ENCODE assay signal across 14 cellular contexts in the genomic region with DNA sequence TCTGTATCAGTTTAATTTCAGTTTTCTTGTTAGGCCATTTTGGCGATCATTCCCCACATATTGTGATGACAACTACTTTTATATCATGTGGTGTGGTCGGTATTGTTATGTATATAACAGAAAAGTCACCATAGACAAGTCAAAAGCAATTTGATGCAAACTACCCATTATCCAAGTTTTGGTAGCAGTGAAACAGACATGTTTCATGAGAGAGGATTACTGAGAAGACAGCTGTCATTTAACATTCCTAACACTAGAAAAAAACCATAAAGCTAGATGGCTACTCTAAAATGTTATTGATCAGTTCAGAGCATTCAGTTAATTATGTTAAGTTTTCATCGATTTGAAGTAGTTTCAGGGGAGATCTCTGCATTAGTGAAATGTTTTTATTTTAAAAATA.
A peak's percentile ranks its signal among the peaks of the same experiment; 100 is the strongest.
DNase-seq lines count a peak whose midpoint lies in the region; ATAC-seq and TF ChIP-seq lines count a peak whose summit lies in the region.
"Had no signal": no experiment of that assay in that cellular context is flagged by ENCODE, and none has a peak within 500 bp of the region (broad histone marks: within the 10 kb centered on the region; RNA-seq: fewer than 3 reads in every experiment).

No MANE protein-coding gene starts in this region.

- H3K27me3 Mint-ChIP-seq in brain (no peaks in the 10 kb centered on the region), nephron (ENCODE audit: low read depth) (no peaks in the 10 kb centered on the region)
- no peaks in the 10 kb centered on the region for H3K27me3 Mint-ChIP-seq in activated CD4-positive, alpha-beta T cell treated with anti-CD3 and anti-CD28 coated beads for 36 hours
- H3K27me3 Mint-ChIP-seq: CD4-positive, CD25-positive, alpha-beta regulatory T cell had no signal

- peak overlapping the region; percentile 8 to 81 (median 72) for H3K27ac Mint-ChIP-seq in brain
- H3K27ac Mint-ChIP-seq in nephron = peak overlapping the region in 2 of 3 experiments; percentile 17 to 23
- no peak overlapping the region for H3K27ac Mint-ChIP-seq in activated CD4-positive, alpha-beta T cell treated with anti-CD3 and anti-CD28 coated beads for 36 hours
- H3K27ac Mint-ChIP-seq: CD4-positive, CD25-positive, alpha-beta regulatory T cell had no signal

- H3K9me3 Mint-ChIP-seq in brain (no peaks in the 10 kb centered on the region), nephron (no peaks in the 10 kb centered on the region)
- no peaks in the 10 kb centered on the region for H3K9me3 Mint-ChIP-seq in activated CD4-positive, alpha-beta T cell treated with anti-CD3 and anti-CD28 coated beads for 36 hours (ENCODE audit: low read depth)

- no peak for TF ChIP-seq CTCF in brain (conservative IDR thresholded peaks at IDR 0.05)
- no peak for TF ChIP-seq CTCF in nephron (IDR thresholded peaks at IDR 0.05; ENCODE audit: unreplicated experiment in 3 of 3)
- no peak for TF ChIP-seq CTCF in A673 (conservative IDR thresholded peaks at IDR 0.05; ENCODE audit: low read depth, low read length)

- H3K27ac ChIP-seq in A673 (ENCODE audit: low read depth, low read length, poor library complexity, severe bottlenecking) = no peak overlapping the region
- H3K27ac ChIP-seq: BLaER1 treated with 17β-estradiol and CSF1 and Interleukin-3, amounts not matched to agents 10 nM and 100 nM had no signal

- H3K9me3 ChIP-seq in A673 (ENCODE audit: low read depth, low read length, poor library complexity, severe bottlenecking) = no peaks in the 10 kb centered on the region
- H3K9me3 ChIP-seq: BLaER1 treated with 17β-estradiol and CSF1 and Interleukin-3, amounts not matched to agents 10 nM and 100 nM had no signal

- H3K4me1 Mint-ChIP-seq in brain (peaks cover 61% of the 10 kb centered on the region), nephron (peaks cover 46% of the 10 kb centered on the region)
- no peaks in the 10 kb centered on the region for H3K4me1 Mint-ChIP-seq in activated CD4-positive, alpha-beta T cell treated with anti-CD3 and anti-CD28 coated beads for 36 hours

- H3K4me1 ChIP-seq in A673 (ENCODE audit: insufficient read depth, low read length, poor library complexity, severe bottlenecking) = peaks cover 30% of the 10 kb centered on the region

- POLR2A ChIA-PET in activated CD4-positive, alpha-beta T cell treated with anti-CD3 and anti-CD28 coated beads for 36 hours (lab: Charles Lee) = interaction anchor here (0.6 kb wide), 1 partner anchor 537 kb away, joined by 7 read pairs; no protein-coding TSS in a partner anchor
- POLR2A ChIA-PET in A673 (lab: Charles Lee; ENCODE audit: low non-redundant PET) = no interaction called here

- no peaks in the 10 kb centered on the region for H3K36me3 ChIP-seq in A673 (ENCODE audit: insufficient read depth, low read length, poor library complexity, severe bottlenecking)
- H3K36me3 ChIP-seq: BLaER1 treated with 17β-estradiol and CSF1 and Interleukin-3, amounts not matched to agents 10 nM and 100 nM had no signal

- peak overlapping the region in 1 of 5 experiments; percentile 17 for H3K4me3 Mint-ChIP-seq in brain
- H3K4me3 Mint-ChIP-seq in nephron = no peak overlapping the region
- no peak overlapping the region for H3K4me3 Mint-ChIP-seq in activated CD4-positive, alpha-beta T cell treated with anti-CD3 and anti-CD28 coated beads for 36 hours
- H3K4me3 Mint-ChIP-seq: CD4-positive, CD25-positive, alpha-beta regulatory T cell had no signal

- no peaks in the 10 kb centered on the region for H3K27me3 ChIP-seq in A673 (replicated peaks; ENCODE audit: insufficient read depth, low read depth, low read length, poor library complexity)
- H3K27me3 ChIP-seq: BLaER1 treated with 17β-estradiol and CSF1 and Interleukin-3, amounts not matched to agents 10 nM and 100 nM had no signal

- CTCF ChIA-PET in activated CD4-positive, alpha-beta T cell treated with anti-CD3 and anti-CD28 coated beads for 36 hours (lab: Charles Lee) = interaction anchor here (0.5 kb wide), 1 partner anchor 381 kb away, joined by 3 read pairs; no protein-coding TSS in a partner anchor
- CTCF ChIA-PET in A673 (lab: Charles Lee) = no interaction called here

- H3K4me3 ChIP-seq in A673 (ENCODE audit: low read depth, low read length, poor library complexity, severe bottlenecking) = no peak overlapping the region
- H3K4me3 ChIP-seq: BLaER1 treated with 17β-estradiol and CSF1 and Interleukin-3, amounts not matched to agents 10 nM and 100 nM had no signal

- intact Hi-C loops in activated CD4-positive, alpha-beta T cell treated with anti-CD3 and anti-CD28 coated beads for 36 hours (cut with DNase I, micrococcal nuclease) = no loop called here
- intact Hi-C loops in A673 (cut with micrococcal nuclease; ENCODE audit: unreplicated experiment) = no loop called here

- DNase-seq in NCI-H82 (lab: John Stamatoyannopoulos, UW) (peak; percentile 22), NCI-H82 treated with DMSO at 0.1 percent for 48 hours (lab: John Stamatoyannopoulos, UW; ENCODE audit: unreplicated experiment) (no peak), NCI-H1436 treated with DMSO at 0.1 percent for 48 hours (lab: John Stamatoyannopoulos, UW) (no peak), A673 (ENCODE audit: low spot score) (no peak)
- no peak for DNase-seq in activated CD4-positive, alpha-beta T cell treated with anti-CD3 and anti-CD28 coated beads for 36 hours
- DNase-seq: 8988T; ACHN; CD4-positive, CD25-positive, alpha-beta regulatory T cell; DND-41; GDM1; HCEC 1CT had no signal

- no TSS peak for BruUV-seq in A673 (replicated peaks; lab: Mats Ljungman, UMichigan)

- ATAC-seq in activated CD4-positive, alpha-beta T cell treated with anti-CD3 and anti-CD28 coated beads for 36 hours = no peak

- H3K36me3 Mint-ChIP-seq in brain (no peaks in the 10 kb centered on the region), nephron (ENCODE audit: low read depth) (no peaks in the 10 kb centered on the region)
- H3K36me3 Mint-ChIP-seq in activated CD4-positive, alpha-beta T cell treated with anti-CD3 and anti-CD28 coated beads for 36 hours (ENCODE audit: low read depth) = no peaks in the 10 kb centered on the region
